Comparison of ENCODE assay signal across 26 cellular contexts in the genomic region with DNA sequence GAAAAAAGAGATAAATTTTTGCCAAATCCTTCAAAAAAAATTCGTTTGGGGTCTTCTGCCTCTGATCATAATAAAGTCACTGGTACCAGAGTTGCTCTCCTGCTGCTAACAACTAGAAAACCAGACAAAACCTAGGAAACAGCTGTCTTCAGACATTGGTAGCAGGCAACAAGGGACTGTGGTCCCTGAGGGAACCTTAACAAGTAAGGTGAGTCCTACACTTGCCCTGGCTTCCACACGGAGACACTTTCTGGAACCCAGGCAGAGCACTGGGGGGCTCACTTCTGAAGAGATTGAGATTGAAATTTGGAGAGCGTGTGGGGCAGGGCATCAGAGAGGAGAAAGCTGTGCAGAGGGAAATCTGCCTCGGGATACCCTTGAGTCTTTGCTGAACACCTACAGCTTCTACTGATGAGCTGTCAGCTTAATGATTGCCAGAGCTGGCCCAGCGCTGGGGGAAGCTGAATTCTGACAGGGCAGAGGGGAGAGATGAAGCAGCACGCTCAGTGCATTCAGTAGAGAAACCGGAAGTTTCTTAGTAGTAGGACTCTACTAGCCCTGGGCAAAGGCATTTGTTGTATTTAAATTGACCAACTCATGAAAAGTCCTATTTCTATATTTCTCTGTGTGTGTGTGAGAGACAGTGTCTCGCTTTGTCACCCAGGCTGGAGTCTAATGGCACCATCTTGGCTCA. TPM values are rescaled to one million over a fixed set of nuclear protein-coding genes. Genes with fewer than 3 reads are reported as not detected.
DNase-seq lines count a peak whose midpoint lies in the region; ATAC-seq, FAIRE-seq and TF ChIP-seq lines count a peak whose summit lies in the region.
"Had no signal": no experiment of that assay in that cellular context is flagged by ENCODE, and none has a peak within 500 bp of the region (broad histone marks: within the 10 kb centered on the region; RNA-seq: fewer than 3 reads in every experiment).

No MANE protein-coding gene starts in this region.

- ATAC-seq in GM19328 (IDR thresholded peaks at IDR 0.05; ENCODE audit: unreplicated experiment) (no peak), GM18505 (IDR thresholded peaks at IDR 0.05; ENCODE audit: unreplicated experiment) (no peak)
- ATAC-seq: activated T-helper 17 cell treated with anti-CD3 and anti-CD28 coated beads, Interleukin-2, amount 50 U/mL, for 72 hours; gastroesophageal sphincter; Right ventricle myocardium inferior; upper lobe of right lung had no signal

- no peak overlapping the region for H3K27ac ChIP-seq in Peyer's patch
- H3K27ac ChIP-seq: BLaER1 treated with 17β-estradiol and CSF1 and Interleukin-3, amounts not matched to agents 10 nM and 100 nM; gastroesophageal sphincter; neutrophil; upper lobe of right lung had no signal

- DNase-seq in DMS53 (lab: John Stamatoyannopoulos, UW) = peak; percentile 75
- DNase-seq in HK-2 (ENCODE audit: unreplicated experiment) = peak; percentile 75
- peak; percentile 54 for DNase-seq in epithelial cell of proximal tubule (ENCODE audit: low read depth)
- DNase-seq in mucosa of gallbladder (ENCODE audit: low spot score) = peak; percentile 23
- DNase-seq in GM19239 (ENCODE audit: insufficient read length, low spot score) = no peak
- no peak for DNase-seq in Peyer's patch
- DNase-seq: activated B cell treated with CpG ODN at 0.5 μM for 24 hours; activated CD4-positive, alpha-beta T cell treated with anti-CD3 and anti-CD28 coated beads, Interleukin-2, amount 50 U/mL, for 48 hours; activated CD8-positive, alpha-beta memory T cell treated with anti-CD3 and anti-CD28 coated beads, Interleukin-2, amount 50 U/mL, for 48 hours; aorta; COR-L47; mammary epithelial cell; NCI-H1105 treated with DMSO at 0.1 percent for 48 hours; NCI-H2029; NCI-H69; T1000; upper lobe of right lung had no signal

- no peak for TF ChIP-seq POLR2A in GM18505 (IDR thresholded peaks at IDR 0.05; ENCODE audit: borderline replicate concordance, extremely low read depth, insufficient read depth, insufficient read length)
- TF ChIP-seq POLR2A in Peyer's patch (IDR thresholded peaks at IDR 0.05) = no peak

- no peaks in the 10 kb centered on the region for H3K27me3 ChIP-seq in Peyer's patch
- H3K27me3 ChIP-seq: BLaER1 treated with 17β-estradiol and CSF1 and Interleukin-3, amounts not matched to agents 10 nM and 100 nM; upper lobe of right lung had no signal

- H3K9me3 ChIP-seq in Peyer's patch = no peaks in the 10 kb centered on the region
- H3K9me3 ChIP-seq: gastroesophageal sphincter, neutrophil, upper lobe of right lung had no signal

- TF ChIP-seq CTCF in epithelial cell of proximal tubule (conservative IDR thresholded peaks at IDR 0.05; ENCODE audit: low read depth, low read length) = no peak
- TF ChIP-seq CTCF in Peyer's patch (IDR thresholded peaks at IDR 0.05) = no peak

- no peak overlapping the region for H3K4me3 ChIP-seq in epithelial cell of proximal tubule (ENCODE audit: low read depth, low read length)
- H3K4me3 ChIP-seq in Peyer's patch = no peak overlapping the region
- H3K4me3 ChIP-seq: BLaER1 treated with 17β-estradiol and CSF1 and Interleukin-3, amounts not matched to agents 10 nM and 100 nM; gastroesophageal sphincter; upper lobe of right lung had no signal

- no peaks in the 10 kb centered on the region for H3K36me3 ChIP-seq in Peyer's patch
- H3K36me3 ChIP-seq: BLaER1 treated with 17β-estradiol and CSF1 and Interleukin-3, amounts not matched to agents 10 nM and 100 nM; gastroesophageal sphincter; neutrophil; upper lobe of right lung had no signal

- FAIRE-seq in GM19239 (lab: Jason Lieb, UNC) = no peak
- FAIRE-seq: endometrium, GM12892 had no signal

- peaks cover 0 to 10% (median under 1%) of the 10 kb centered on the region in 4 donors for H3K4me1 ChIP-seq in Peyer's patch

RNA-seq across cellular contexts. Expression of a gene that starts 18.5 kb away (rescaled TPM):
- total RNA-seq in epithelial cell of proximal tubule = 2.7 and 5.9 TPM in 2 replicates
- 4.0 TPM for total RNA-seq in mucosa of gallbladder
- 1 to 10 TPM in 2 of 4 donors, under 1 TPM in 1, not detected in 1; 0.94 to 3.0 (median 1.6) TPM for total RNA-seq in Peyer's patch

Comparison
In these comparisons a context has a peak if more than half of its experiments do, and no peak if none do; other contexts are left out.
1. DNase-seq: peak in DMS53 (single experiment), HK-2 (single experiment), epithelial cell of proximal tubule (single experiment) and mucosa of gallbladder (single experiment); none in GM19239 (single experiment) and Peyer's patch (0 of 3).